ENCODE assay signal across 8 cellular contexts in the genomic region with DNA sequence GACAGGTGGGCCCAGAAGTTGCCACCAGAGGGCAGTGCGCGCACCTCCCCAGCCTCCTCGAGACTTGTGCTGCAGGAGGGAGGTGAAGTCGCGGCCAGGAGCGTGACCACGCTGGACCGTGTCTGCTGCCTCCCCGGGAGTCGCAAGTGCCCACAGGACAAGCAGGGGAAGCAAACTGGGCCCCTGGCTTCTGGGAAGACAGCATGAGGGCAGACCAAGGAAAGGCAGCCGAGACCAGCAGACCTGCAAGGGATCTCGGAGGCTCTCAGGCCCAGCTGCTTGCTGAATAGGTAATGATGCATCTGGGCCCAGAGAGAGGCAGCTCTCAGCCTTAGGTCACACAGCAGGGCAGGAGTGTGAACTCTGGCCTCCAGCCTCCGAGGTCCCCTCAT. TPM values are rescaled to one million over a fixed set of nuclear protein-coding genes. Genes with fewer than 3 reads are reported as not detected.
DNase-seq lines count a peak whose midpoint lies in the region; ATAC-seq and TF ChIP-seq lines count a peak whose summit lies in the region.

No MANE protein-coding gene starts in this region.

- peak; percentile 79 to 80 for DNase-seq in Caco-2
- DNase-seq in IMR-90 = peak; percentile 65
- DNase-seq in activated naive CD4-positive, alpha-beta T cell treated with anti-CD3 and anti-CD28 coated beads, Interleukin-2, amount 50 U/mL, for 72 hours (ENCODE audit: low spot score in 2 of 2) = peak; percentile 77 to 85
- peak; percentile 92 for DNase-seq in Right ventricle myocardium superior
- DNase-seq in psoas muscle = peak; percentile 87 to 94
- peak; percentile 92 for DNase-seq in upper lobe of right lung

- no peak overlapping the region for H3K27ac Mint-ChIP-seq in Caco-2 (ENCODE audit: unreplicated experiment)
- H3K27ac Mint-ChIP-seq in activated naive CD4-positive, alpha-beta T cell treated with anti-CD3 and anti-CD28 coated beads, Interleukin-2, amount 50 U/mL, for 72 hours = peak overlapping the region; percentile 85 to 86

- dilution Hi-C loops in IMR-90 (cut with HindIII; ENCODE audit: low sequenced_read_pairs, unreplicated experiment) = no loop called here

- H3K9me1 ChIP-seq in IMR-90 (ENCODE audit: insufficient read depth, low read length) = no peaks in the 10 kb centered on the region

- H2BK5ac ChIP-seq in IMR-90 (ENCODE audit: low read depth, low read length, poor library complexity, severe bottlenecking) = no peak overlapping the region

- H3K4ac ChIP-seq in IMR-90 (ENCODE audit: low read depth, low read length) = no peak overlapping the region

- no peak overlapping the region for H3K27ac ChIP-seq in IMR-90 (ENCODE audit: insufficient read depth, low read length)
- no peak overlapping the region for H3K27ac ChIP-seq in SU-DHL-6 (ENCODE audit: low read depth, low read length)
- H3K27ac ChIP-seq in psoas muscle = peak overlapping the region; percentile 3
- H3K27ac ChIP-seq in upper lobe of right lung = peak overlapping the region; percentile 45

- H4K8ac ChIP-seq in IMR-90 (ENCODE audit: low read depth in 2 of 2, low read length in 2 of 2) = no peak overlapping the region; a peak in 1 of 4 replicates

- H4K5ac ChIP-seq in IMR-90 (ENCODE audit: low read depth, low read length) = no peak overlapping the region

- no peak overlapping the region for H2BK15ac ChIP-seq in IMR-90 (ENCODE audit: low read depth, low read length)

- 0% methylated on average over 6 of the region's 13 CpGs; no CpG with 5 or more reads in 1 of the 2 experiments for WGBS in IMR-90 (ENCODE audit: extremely low coverage in 2 of 2, insufficient read length in 1 of 2), 2 experiments
- 15 to 18% (median 16%) methylated on average over 13 of the region's 13 CpGs for WGBS in psoas muscle, 3 donors

- H4K91ac ChIP-seq in IMR-90 (ENCODE audit: insufficient read depth, low read depth, low read length) = no peak overlapping the region

- H3K9ac ChIP-seq in IMR-90 (ENCODE audit: low read depth, low read length) = no peak overlapping the region
- H3K9ac ChIP-seq in SU-DHL-6 (ENCODE audit: low read length) = no peak overlapping the region

- no peaks in the 10 kb centered on the region for H3K9me3 ChIP-seq in Caco-2
- peaks cover under 1% of the 10 kb centered on the region; the same call in 1 of the 2 replicates for H3K9me3 ChIP-seq in IMR-90 (ENCODE audit: control insufficient read depth, insufficient read depth, low read length)
- peaks cover 3% of the 10 kb centered on the region; the same call in 1 of the 2 replicates for H3K9me3 ChIP-seq in SU-DHL-6 (ENCODE audit: insufficient read depth, low read length)
- H3K9me3 ChIP-seq in psoas muscle = no peaks in the 10 kb centered on the region
- no peaks in the 10 kb centered on the region for H3K9me3 ChIP-seq in upper lobe of right lung

- no peak overlapping the region for H3K18ac ChIP-seq in IMR-90 (ENCODE audit: low read depth, low read length)

- no peak overlapping the region; the same call in 1 of the 2 replicates for H3K4me2 ChIP-seq in IMR-90 (ENCODE audit: low read depth, low read length)
- no peak overlapping the region for H3K4me2 ChIP-seq in SU-DHL-6 (ENCODE audit: low read depth, low read length, poor library complexity, severe bottlenecking)

- no peaks in the 10 kb centered on the region for H3K27me3 Mint-ChIP-seq in Caco-2 (ENCODE audit: insufficient read depth, unreplicated experiment)

- peak; percentile 83 for TF ChIP-seq RAD21 in IMR-90 (IDR thresholded peaks at IDR 0.05; ENCODE audit: low read length)

- no peak overlapping the region for H3K56ac ChIP-seq in IMR-90 (ENCODE audit: extremely low read depth, insufficient read depth, low read length)

- no peaks in the 10 kb centered on the region for H3K36me3 Mint-ChIP-seq in Caco-2 (ENCODE audit: insufficient read depth, unreplicated experiment)
- H3K36me3 Mint-ChIP-seq in activated naive CD4-positive, alpha-beta T cell treated with anti-CD3 and anti-CD28 coated beads, Interleukin-2, amount 50 U/mL, for 72 hours = peaks cover 0 to under 1% of the 10 kb centered on the region in 2 donors

- no peaks in the 10 kb centered on the region for H3K9me3 Mint-ChIP-seq in Caco-2 (ENCODE audit: unreplicated experiment)
- H3K9me3 Mint-ChIP-seq in activated naive CD4-positive, alpha-beta T cell treated with anti-CD3 and anti-CD28 coated beads, Interleukin-2, amount 50 U/mL, for 72 hours = no peaks in the 10 kb centered on the region

- no TSS peak for BruUV-seq in Caco-2 (replicated peaks; lab: Mats Ljungman, UMichigan)
- no TSS peak for BruUV-seq in IMR-90 (replicated peaks; lab: Mats Ljungman, UMichigan)

- H3K4me1 ChIP-seq in Caco-2 (peaks cover 6% of the 10 kb centered on the region; the same call in 1 of the 2 replicates), IMR-90 (ENCODE audit: control insufficient read depth, insufficient read depth, low read length) (no peaks in the 10 kb centered on the region; the same call in 1 of the 2 replicates), psoas muscle (peaks cover 11% of the 10 kb centered on the region), upper lobe of right lung (peaks cover 11% of the 10 kb centered on the region)

- no peaks in the 10 kb centered on the region for H3F3A ChIP-seq in SU-DHL-6 (ENCODE audit: insufficient read depth)

- H3K79me1 ChIP-seq in IMR-90 (ENCODE audit: low read depth in 1 of 2, low read length in 2 of 2) = no peaks in the 10 kb centered on the region

- no peaks in the 10 kb centered on the region for H4K20me1 ChIP-seq in IMR-90 (ENCODE audit: insufficient read depth, low read length)
- H4K20me1 ChIP-seq in SU-DHL-6 (ENCODE audit: low read depth, low read length) = no peaks in the 10 kb centered on the region

- intact Hi-C loops in Caco-2 (cut with micrococcal nuclease; ENCODE audit: unreplicated experiment) = loop anchor here (1.0 to 2.0 kb wide), 3 partner anchors 33 to 291 kb away; no protein-coding TSS in a partner anchor
- intact Hi-C loops in IMR-90 (cut with micrococcal nuclease) = loop anchor here (1.0 kb wide), 2 partner anchors 32 to 95 kb away; no protein-coding TSS in a partner anchor
- intact Hi-C loops in Right ventricle myocardium superior (cut with DNase I) = loop anchor here (2.0 kb wide), 1 partner anchor 32 kb away; no protein-coding TSS in a partner anchor
- intact Hi-C loops in psoas muscle (cut with DNase I) = loop anchor here in 1 of 2 donors (1.0 kb wide), 1 partner anchor 32 kb away; no protein-coding TSS in a partner anchor
- intact Hi-C loops in upper lobe of right lung (cut with DNase I) = no loop called here

- H3K23ac ChIP-seq in IMR-90 (ENCODE audit: low read depth, low read length) = no peak overlapping the region

- no peak overlapping the region for H3K14ac ChIP-seq in IMR-90 (replicated peaks; ENCODE audit: low read depth, low read length)

- no peaks in the 10 kb centered on the region for H3K79me2 ChIP-seq in SU-DHL-6 (ENCODE audit: insufficient read depth, low read length)

- peak overlapping the region; percentile 82 for H2AFZ ChIP-seq in IMR-90 (replicated peaks; ENCODE audit: low read length, poor library complexity)
- H2AFZ ChIP-seq in SU-DHL-6 (ENCODE audit: low read depth, low read length, severe bottlenecking) = no peak overlapping the region

- H2BK120ac ChIP-seq in IMR-90 (ENCODE audit: low read depth, low read length) = no peak overlapping the region

- TF ChIP-seq CTCF in Caco-2 (IDR thresholded peaks at IDR 0.05; ENCODE audit: insufficient read depth in 1 of 2, low read depth in 1 of 2, low read length in 1 of 2, severe bottlenecking in 1 of 2, unreplicated experiment in 1 of 2) (peak; percentile 75 to 86), IMR-90 (conservative IDR thresholded peaks at IDR 0.05; ENCODE audit: low read depth, low read length) (peak; percentile 94), SU-DHL-6 (IDR thresholded peaks at IDR 0.05; ENCODE audit: insufficient read depth, low read length, poor library complexity, severe bottlenecking) (peak; percentile 85), psoas muscle (IDR thresholded peaks at IDR 0.05) (peak; percentile 89), upper lobe of right lung (IDR thresholded peaks at IDR 0.05) (peak; percentile 95)

- in situ Hi-C loops in IMR-90 (cut with MboI; ENCODE audit: low sequenced_read_pairs) = no loop called here

- no peak overlapping the region for H2BK20ac ChIP-seq in IMR-90 (ENCODE audit: low read depth, low read length)

- H3K4me3 ChIP-seq in Caco-2 (ENCODE audit: low read depth, low read length) (no peak overlapping the region), IMR-90 (ENCODE audit: insufficient read depth, low read depth, low read length) (no peak overlapping the region), SU-DHL-6 (ENCODE audit: insufficient read depth, low read length, poor library complexity, severe bottlenecking) (no peak overlapping the region), psoas muscle (peak overlapping the region; percentile 5), upper lobe of right lung (no peak overlapping the region)

- no peak for TF ChIP-seq POLR2A in IMR-90 (IDR thresholded peaks at IDR 0.05; ENCODE audit: low read depth, low read length)

- H2AK9ac ChIP-seq in IMR-90 (replicated peaks; ENCODE audit: low read depth, low read length, poor library complexity) = peak overlapping the region; percentile 31

- H3K27me3 ChIP-seq in Caco-2 (replicated peaks; ENCODE audit: control insufficient read depth, insufficient read depth, low read length) (no peaks in the 10 kb centered on the region), IMR-90 (ENCODE audit: control insufficient read depth, insufficient read depth, low read length) (peaks cover 22% of the 10 kb centered on the region), SU-DHL-6 (ENCODE audit: low read length) (no peaks in the 10 kb centered on the region), psoas muscle (ENCODE audit: insufficient read depth in 3 of 3, low read length in 2 of 3) (peaks cover 0 to 3% (median 2%) of the 10 kb centered on the region in 3 donors), upper lobe of right lung (no peaks in the 10 kb centered on the region)

- H3K4me1 Mint-ChIP-seq in Caco-2 (ENCODE audit: low read depth, unreplicated experiment) = no peaks in the 10 kb centered on the region

- H3K36me3 ChIP-seq in Caco-2 (ENCODE audit: control insufficient read depth, insufficient read depth, low read length) (no peaks in the 10 kb centered on the region), IMR-90 (ENCODE audit: control insufficient read depth, insufficient read depth, low read length) (no peaks in the 10 kb centered on the region), SU-DHL-6 (ENCODE audit: low read length) (no peaks in the 10 kb centered on the region), psoas muscle (ENCODE audit: insufficient read depth in 1 of 2, low read depth in 1 of 2) (no peaks in the 10 kb centered on the region), upper lobe of right lung (no peaks in the 10 kb centered on the region)

- ATAC-seq in IMR-90 (ENCODE audit: low read depth) = peak; percentile 96
- ATAC-seq in activated naive CD4-positive, alpha-beta T cell treated with anti-CD3 and anti-CD28 coated beads, Interleukin-2, amount 50 U/mL, for 72 hours = no peak
- peak; percentile 96 for ATAC-seq in Right ventricle myocardium superior (ENCODE audit: poor library complexity)
- ATAC-seq in psoas muscle = peak; percentile 92 to 99 (median 97)
- ATAC-seq in upper lobe of right lung = peak; percentile 93
- ATAC-seq in HG03439 (IDR thresholded peaks at IDR 0.05; ENCODE audit: unreplicated experiment) = no peak

- CTCF ChIA-PET in Caco-2 (lab: Charles Lee) = interaction anchor here (0.6 to 2.6 kb wide), 3 partner anchors 33 to 78 kb away, joined by 3 to 8 read pairs (median 3); a partner anchor contains a TSS
- CTCF ChIA-PET in IMR-90 (lab: Yijun Ruan, JAX) = interaction anchor here (0.8 to 1.3 kb wide), 2 partner anchors 31 to 33 kb away, joined by 3 to 4 read pairs; no protein-coding TSS in a partner anchor

- H2AK5ac ChIP-seq in IMR-90 (ENCODE audit: low read depth, low read length) = no peak overlapping the region

- no peaks in the 10 kb centered on the region for H3K9me2 ChIP-seq in SU-DHL-6 (replicated peaks; ENCODE audit: insufficient read depth, low read length)

- POLR2A ChIA-PET in Caco-2 (lab: Charles Lee) (no interaction called here), IMR-90 (lab: Charles Lee; ENCODE audit: unreplicated experiment) (no interaction called here)

- no peak overlapping the region for H3K4me3 Mint-ChIP-seq in Caco-2 (ENCODE audit: unreplicated experiment)

RNA-seq across cellular contexts. Expression of a gene that starts 17.0 kb away (rescaled TPM):
- not detected in 2 replicates for total RNA-seq in Caco-2 (2022)
- not detected in 2 replicates for total RNA-seq in IMR-90 (2012; rRNA removed)
- polyA plus RNA-seq in IMR-90 (2012; rRNA removed) = 1.0 and 1.2 TPM in 2 replicates
- polyA plus RNA-seq in IMR-90 (2012; cell fraction: cytosol; rRNA removed) = 0.82 and 1.5 TPM in 2 replicates
- polyA plus RNA-seq in IMR-90 (2012; cell fraction: nucleus; rRNA removed; ENCODE audit: low replicate concordance) = 0.19 and 0.29 TPM in 2 replicates
- total RNA-seq in activated naive CD4-positive, alpha-beta T cell treated with anti-CD3 and anti-CD28 coated beads, Interleukin-2, amount 50 U/mL, for 72 hours = 100 to 1,000 TPM; 170 to 253 TPM
- total RNA-seq in Right ventricle myocardium superior = 0.75 TPM
- 1 to 10 TPM in 1 of 4 donors, under 1 TPM in 3; 0.54 to 1.5 (median 0.77) TPM for total RNA-seq in psoas muscle
- polyA plus RNA-seq in psoas muscle = under 1 TPM; 0.07 to 0.10 (median 0.10) TPM
- 10.6 TPM for total RNA-seq in upper lobe of right lung

RNA-seq across cellular contexts. Expression of a gene that starts 21.4 kb away (rescaled TPM):
- total RNA-seq in Caco-2 (2022) (7.4 and 7.7 TPM in 2 replicates), IMR-90 (2012; rRNA removed) (1.1 TPM in 2 replicates), Right ventricle myocardium superior (1.5 TPM), psoas muscle (1 to 10 TPM in 3 of 4 donors, under 1 TPM in 1; 0.75 to 8.2 (median 1.0) TPM), upper lobe of right lung (6.1 TPM)
- polyA plus RNA-seq in IMR-90 (2012; rRNA removed) (10.0 and 10.9 TPM in 2 replicates), psoas muscle (1 to 10 TPM in 2 of 3 donors, under 1 TPM in 1; 0.66 to 1.8 (median 1.1) TPM)
- 3.1 and 9.8 TPM in 2 replicates for polyA plus RNA-seq in IMR-90 (2012; cell fraction: cytosol; rRNA removed)
- polyA plus RNA-seq in IMR-90 (2012; cell fraction: nucleus; rRNA removed; ENCODE audit: low replicate concordance) = 53.9 and 59.1 TPM in 2 replicates
- 10 to 100 TPM; 13.8 to 14.5 TPM for total RNA-seq in activated naive CD4-positive, alpha-beta T cell treated with anti-CD3 and anti-CD28 coated beads, Interleukin-2, amount 50 U/mL, for 72 hours

RNA-seq across cellular contexts. Expression of a gene that starts 45.6 kb away (rescaled TPM):
- total RNA-seq in Caco-2 (2022) (not detected in 2 replicates), IMR-90 (2012; rRNA removed) (under 0.01 TPM in 2 replicates), Right ventricle myocardium superior (not detected), psoas muscle (not detected), upper lobe of right lung (not detected)
- polyA plus RNA-seq in IMR-90 (2012; rRNA removed) (0.07 TPM in 2 replicates), psoas muscle (under 1 TPM in 1 of 3 donors, not detected in 2; 0.01 TPM)
- 0.03 and 0.04 TPM in 2 replicates for polyA plus RNA-seq in IMR-90 (2012; cell fraction: cytosol; rRNA removed)
- polyA plus RNA-seq in IMR-90 (2012; cell fraction: nucleus; rRNA removed; ENCODE audit: low replicate concordance) = 0.09 and 0.16 TPM in 2 replicates
- total RNA-seq in activated naive CD4-positive, alpha-beta T cell treated with anti-CD3 and anti-CD28 coated beads, Interleukin-2, amount 50 U/mL, for 72 hours = 10 to 100 TPM in 1 of 2 donors, 1 to 10 TPM in 1; 5.2 to 28.1 TPM

RNA-seq across cellular contexts. Expression of a gene that starts 57.2 kb away (rescaled TPM):
- total RNA-seq in Caco-2 (2022) (1.5 and 1.6 TPM in 2 replicates), IMR-90 (2012; rRNA removed) (not detected in 2 replicates), Right ventricle myocardium superior (not detected), psoas muscle (not detected), upper lobe of right lung (2.1 TPM)
- polyA plus RNA-seq in IMR-90 (2012; rRNA removed) (not detected in 2 replicates), psoas muscle (not detected)
- polyA plus RNA-seq in IMR-90 (2012; cell fraction: cytosol; rRNA removed) = not detected in 2 replicates
- not detected in 2 replicates for polyA plus RNA-seq in IMR-90 (2012; cell fraction: nucleus; rRNA removed; ENCODE audit: low replicate concordance)
- total RNA-seq in activated naive CD4-positive, alpha-beta T cell treated with anti-CD3 and anti-CD28 coated beads, Interleukin-2, amount 50 U/mL, for 72 hours = 10 to 100 TPM in 1 of 2 donors, 1 to 10 TPM in 1; 8.7 to 27.8 TPM

Comparison
In these comparisons a context has a peak if more than half of its experiments do, and no peak if none do; other contexts are left out.
1. ATAC-seq: peak in IMR-90 (single experiment), Right ventricle myocardium superior (single experiment), psoas muscle (4 of 4) and upper lobe of right lung (single experiment); none in activated naive CD4-positive, alpha-beta T cell treated with anti-CD3 and anti-CD28 coated beads, Interleukin-2, amount 50 U/mL, for 72 hours (0 of 2) and HG03439 (single experiment).
2. H3K27ac ChIP-seq: peak in psoas muscle (single experiment) and upper lobe of right lung (single experiment); none in IMR-90 (single experiment) and SU-DHL-6 (single experiment).
3. RNA of a gene that starts 17.0 kb away (total RNA-seq): 170 to 253 TPM in activated naive CD4-positive, alpha-beta T cell treated with anti-CD3 and anti-CD28 coated beads, Interleukin-2, amount 50 U/mL, for 72 hours; 10.6 TPM in upper lobe of right lung (single experiment), 0.54 to 1.5 TPM in psoas muscle, 0.75 TPM in Right ventricle myocardium superior (single experiment), not detected in Caco-2 and not detected in IMR-90; every median in the first group is over 10 times any median in the second.
4. Peak in every context shown above with its lines, with median percentiles within 50 percentile points of each other: DNase-seq and CTCF ChIP-seq.